In genomic region chr6:107083047-107083768, GRCh38 we compare ENCODE assay signal across 13 cellular contexts. TPM values are rescaled to one million over a fixed set of nuclear protein-coding genes. Genes with fewer than 3 reads are reported as not detected.
DNase-seq lines count a peak whose midpoint lies in the region; ATAC-seq and TF ChIP-seq lines count a peak whose summit lies in the region.
"Had no signal": no experiment of that assay in that cellular context is flagged by ENCODE, and none has a peak within 500 bp of the region (broad histone marks: within the 10 kb centered on the region; RNA-seq: fewer than 3 reads in every experiment).

No MANE protein-coding gene starts in this region.

- peaks cover 6% of the 10 kb centered on the region for H3K4me1 Mint-ChIP-seq in activated CD4-positive, alpha-beta T cell treated with anti-CD3 and anti-CD28 coated beads for 36 hours
- H3K4me1 Mint-ChIP-seq in HFFc6 (ENCODE audit: low read depth) = no peaks in the 10 kb centered on the region
- no peaks in the 10 kb centered on the region for H3K4me1 Mint-ChIP-seq in Caco-2 (ENCODE audit: low read depth, unreplicated experiment)

- BruUV-seq in Caco-2 (replicated peaks; lab: Mats Ljungman, UMichigan) = no TSS peak

- H3K27me3 Mint-ChIP-seq in activated CD4-positive, alpha-beta T cell treated with anti-CD3 and anti-CD28 coated beads for 36 hours = no peaks in the 10 kb centered on the region
- H3K27me3 Mint-ChIP-seq in HFFc6 (ENCODE audit: insufficient read depth) (no peaks in the 10 kb centered on the region), Caco-2 (ENCODE audit: insufficient read depth, unreplicated experiment) (no peaks in the 10 kb centered on the region)
- H3K27me3 Mint-ChIP-seq: natural killer cell treated with Interleukin-12 subunit alpha and Interleukin-12 subunit beta and Interleukin-15 and Interleukin-18, amount 100 ng/mL, for 72 hours had no signal

- H3K9me3 Mint-ChIP-seq in activated CD4-positive, alpha-beta T cell treated with anti-CD3 and anti-CD28 coated beads for 36 hours (ENCODE audit: low read depth) = peaks cover 2% of the 10 kb centered on the region
- H3K9me3 Mint-ChIP-seq in HFFc6 (peaks cover 12% of the 10 kb centered on the region; the same call in 1 of the 2 replicates), Caco-2 (ENCODE audit: unreplicated experiment) (no peaks in the 10 kb centered on the region)
- H3K9me3 Mint-ChIP-seq: natural killer cell treated with Interleukin-12 subunit alpha and Interleukin-12 subunit beta and Interleukin-15 and Interleukin-18, amount 100 ng/mL, for 72 hours had no signal

- CTCF ChIA-PET in activated CD4-positive, alpha-beta T cell treated with anti-CD3 and anti-CD28 coated beads for 36 hours (lab: Charles Lee) = interaction anchor here (1.5 kb wide), 1 partner anchor 31 kb away, joined by 3 read pairs; no protein-coding TSS in a partner anchor
- CTCF ChIA-PET in Caco-2 (lab: Charles Lee) = no interaction called here

- no peaks in the 10 kb centered on the region for H3K27me3 ChIP-seq in Caco-2 (replicated peaks; ENCODE audit: control insufficient read depth, insufficient read depth, low read length)

- H3K4me1 ChIP-seq in Caco-2 = no peaks in the 10 kb centered on the region

- H3K4me3 ChIP-seq in Caco-2 (ENCODE audit: low read depth, low read length) = no peak overlapping the region

- intact Hi-C loops in activated CD4-positive, alpha-beta T cell treated with anti-CD3 and anti-CD28 coated beads for 36 hours (cut with DNase I, micrococcal nuclease) = no loop called here
- intact Hi-C loops in posterior vena cava (cut with DNase I) = no loop called here
- intact Hi-C loops in Caco-2 (cut with micrococcal nuclease; ENCODE audit: unreplicated experiment) = no loop called here

- no peak overlapping the region for H3K27ac Mint-ChIP-seq in activated CD4-positive, alpha-beta T cell treated with anti-CD3 and anti-CD28 coated beads for 36 hours
- H3K27ac Mint-ChIP-seq in HFFc6 (no peak overlapping the region), Caco-2 (ENCODE audit: unreplicated experiment) (no peak overlapping the region)
- H3K27ac Mint-ChIP-seq: natural killer cell treated with Interleukin-12 subunit alpha and Interleukin-12 subunit beta and Interleukin-15 and Interleukin-18, amount 100 ng/mL, for 72 hours had no signal

- no peaks in the 10 kb centered on the region for H3K36me3 ChIP-seq in Caco-2 (ENCODE audit: control insufficient read depth, insufficient read depth, low read length)

- POLR2A ChIA-PET in activated CD4-positive, alpha-beta T cell treated with anti-CD3 and anti-CD28 coated beads for 36 hours (lab: Charles Lee) = no interaction called here
- POLR2A ChIA-PET in Caco-2 (lab: Charles Lee) = no interaction called here

- TF ChIP-seq CTCF in HFFc6 (IDR thresholded peaks at IDR 0.05) (no peak), Caco-2 (IDR thresholded peaks at IDR 0.05; ENCODE audit: insufficient read depth in 1 of 2, low read depth in 1 of 2, low read length in 1 of 2, severe bottlenecking in 1 of 2, unreplicated experiment in 1 of 2) (no peak)

- peak; percentile 42 for ATAC-seq in activated CD4-positive, alpha-beta T cell treated with anti-CD3 and anti-CD28 coated beads for 36 hours
- ATAC-seq in GM21786 (IDR thresholded peaks at IDR 0.05; ENCODE audit: unreplicated experiment) = peak; percentile 92
- peak; percentile 72 for ATAC-seq in HG03280 (IDR thresholded peaks at IDR 0.05; ENCODE audit: unreplicated experiment)
- ATAC-seq: Right ventricle myocardium inferior had no signal

- peaks cover 20% of the 10 kb centered on the region for H3K36me3 Mint-ChIP-seq in activated CD4-positive, alpha-beta T cell treated with anti-CD3 and anti-CD28 coated beads for 36 hours (ENCODE audit: low read depth)
- H3K36me3 Mint-ChIP-seq in HFFc6 (ENCODE audit: low read depth) (peaks cover 9% of the 10 kb centered on the region; the same call in 1 of the 2 replicates), Caco-2 (ENCODE audit: insufficient read depth, unreplicated experiment) (no peaks in the 10 kb centered on the region)
- H3K36me3 Mint-ChIP-seq: natural killer cell treated with Interleukin-12 subunit alpha and Interleukin-12 subunit beta and Interleukin-15 and Interleukin-18, amount 100 ng/mL, for 72 hours had no signal

- H3K4me3 Mint-ChIP-seq in activated CD4-positive, alpha-beta T cell treated with anti-CD3 and anti-CD28 coated beads for 36 hours = no peak overlapping the region
- no peak overlapping the region for H3K4me3 Mint-ChIP-seq in HFFc6
- no peak overlapping the region for H3K4me3 Mint-ChIP-seq in Caco-2 (ENCODE audit: unreplicated experiment)
- H3K4me3 Mint-ChIP-seq: natural killer cell treated with Interleukin-12 subunit alpha and Interleukin-12 subunit beta and Interleukin-15 and Interleukin-18, amount 100 ng/mL, for 72 hours had no signal

- H3K9me3 ChIP-seq in Caco-2 = no peaks in the 10 kb centered on the region

- peak; percentile 14 for DNase-seq in activated CD4-positive, alpha-beta T cell treated with anti-CD3 and anti-CD28 coated beads for 36 hours
- DNase-seq in activated CD4-positive, alpha-beta T cell treated with anti-CD3 and anti-CD28 coated beads for 1 hour = no peak
- DNase-seq in posterior vena cava (ENCODE audit: low spot score) (peak; percentile 58), NCI-H1105 (lab: John Stamatoyannopoulos, UW) (no peak), HFFc6 (no peak), Caco-2 (no peak)
- DNase-seq: activated naive CD4-positive, alpha-beta T cell treated with Interleukin-2 at 50 U/mL for 16 hours; cerebellar nuclear complex; NCI-H446 had no signal

RNA-seq across cellular contexts. Expression of gene BEND3, which starts 32.1 kb away (rescaled TPM):
- total RNA-seq in activated CD4-positive, alpha-beta T cell treated with anti-CD3 and anti-CD28 coated beads for 36 hours = 1 to 10 TPM; 5.0 to 5.5 TPM
- total RNA-seq in posterior vena cava (1 to 10 TPM; 1.5 to 1.8 TPM), Caco-2 (2022) (8.3 and 9.0 TPM in 2 replicates)
- 1 to 10 TPM; 1.9 to 2.3 (median 2.1) TPM for total RNA-seq in HFFc6 (2021; fragmentation: NEBNext Ultra II Directional; extraction: Animal tissue kit (Norgen Biotek cat#: 25700))

RNA-seq across cellular contexts. Expression of gene MTRES1, which starts 55.2 kb away (rescaled TPM):
- 10 to 100 TPM; 17.6 to 18.8 TPM for total RNA-seq in activated CD4-positive, alpha-beta T cell treated with anti-CD3 and anti-CD28 coated beads for 36 hours
- total RNA-seq in posterior vena cava (10 to 100 TPM; 12.8 to 16.0 TPM), Caco-2 (2022) (9.3 and 9.4 TPM in 2 replicates)
- total RNA-seq in HFFc6 (2021; fragmentation: NEBNext Ultra II Directional; extraction: Animal tissue kit (Norgen Biotek cat#: 25700)) = 10 to 100 TPM; 17.0 to 22.7 (median 18.2) TPM

Comparison
In these comparisons a context has a peak if more than half of its experiments do, and no peak if none do; other contexts are left out.
1. DNase-seq: peak in activated CD4-positive, alpha-beta T cell treated with anti-CD3 and anti-CD28 coated beads for 36 hours (single experiment) and posterior vena cava (single experiment); none in activated CD4-positive, alpha-beta T cell treated with anti-CD3 and anti-CD28 coated beads for 1 hour (single experiment), NCI-H1105 (single experiment), HFFc6 (single experiment) and Caco-2 (0 of 2).
2. ATAC-seq: peak in every context shown above with its lines; median percentile 92 in GM21786; 72 in HG03280; 42 in activated CD4-positive, alpha-beta T cell treated with anti-CD3 and anti-CD28 coated beads for 36 hours.